Comparison of ENCODE assay signal across 9 cellular contexts in the genomic region with DNA sequence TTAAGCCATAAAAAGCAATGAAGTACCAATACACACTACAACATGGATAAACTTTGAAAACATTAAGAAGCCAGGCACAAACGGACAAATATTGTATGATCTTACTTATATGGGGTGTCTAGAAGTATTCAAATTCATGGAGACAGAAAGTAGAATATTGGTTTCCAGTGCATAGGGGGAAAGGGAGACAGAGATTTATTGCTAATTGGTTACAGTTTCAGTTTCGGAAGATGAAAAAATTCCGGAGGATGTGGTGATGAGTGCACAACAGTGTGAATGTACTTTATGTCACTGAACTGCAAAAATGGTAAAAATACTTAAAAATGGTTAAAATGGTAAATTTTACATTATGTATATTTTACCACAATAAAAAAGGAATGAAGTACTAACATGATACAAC. TPM values are rescaled to one million over a fixed set of nuclear protein-coding genes. Genes with fewer than 3 reads are reported as not detected.
DNase-seq lines count a peak whose midpoint lies in the region; ATAC-seq and TF ChIP-seq lines count a peak whose summit lies in the region.
"Had no signal": no experiment of that assay in that cellular context is flagged by ENCODE, and none has a peak within 500 bp of the region (broad histone marks: within the 10 kb centered on the region; RNA-seq: fewer than 3 reads in every experiment).

No MANE protein-coding gene starts in this region.

- H3K4me1 Mint-ChIP-seq in memory B cell = peaks cover 14% of the 10 kb centered on the region
- H3K4me1 Mint-ChIP-seq in endothelial cell (ENCODE audit: unreplicated experiment) = peaks cover 14% of the 10 kb centered on the region

- H3K27ac Mint-ChIP-seq in memory B cell (peak overlapping the region; percentile 84), endothelial cell (ENCODE audit: unreplicated experiment) (no peak overlapping the region)

- H3K4me3 Mint-ChIP-seq in memory B cell (peak overlapping the region; percentile 37), endothelial cell (ENCODE audit: unreplicated experiment) (no peak overlapping the region)

- H3K36me3 Mint-ChIP-seq in memory B cell (no peaks in the 10 kb centered on the region), endothelial cell (ENCODE audit: low read depth, unreplicated experiment) (no peaks in the 10 kb centered on the region)

- no peaks in the 10 kb centered on the region for H3K27me3 Mint-ChIP-seq in memory B cell
- peaks cover 5% of the 10 kb centered on the region for H3K27me3 Mint-ChIP-seq in endothelial cell (ENCODE audit: unreplicated experiment)

- TF ChIP-seq CTCF in endothelial cell (IDR thresholded peaks at IDR 0.05; ENCODE audit: unreplicated experiment) = no peak

- DNase-seq in memory B cell (ENCODE audit: low spot score in 2 of 2) (peak in 1 of 2 donors; percentile 18), mucosa of gallbladder (ENCODE audit: low spot score) (no peak), endothelial cell (ENCODE audit: low spot score) (no peak)
- DNase-seq: GOT3 had no signal

- ATAC-seq in GM18519 (IDR thresholded peaks at IDR 0.05; ENCODE audit: low FRiP score, unreplicated experiment) (peak; percentile 40), GM21515 (IDR thresholded peaks at IDR 0.05; ENCODE audit: unreplicated experiment) (peak; percentile 63), HG03565 (IDR thresholded peaks at IDR 0.05; ENCODE audit: unreplicated experiment) (peak; percentile 47), memory B cell (ENCODE audit: low read depth) (peak; percentile 71), HG03045 (IDR thresholded peaks at IDR 0.05; ENCODE audit: unreplicated experiment) (no peak)
- ATAC-seq: esophagus mucosa had no signal

- H3K9me3 Mint-ChIP-seq in memory B cell = no peaks in the 10 kb centered on the region
- no peaks in the 10 kb centered on the region for H3K9me3 Mint-ChIP-seq in endothelial cell (ENCODE audit: unreplicated experiment)

RNA-seq across cellular contexts. Expression of gene PRDX4, which starts 5.1 kb away (rescaled TPM):
- 77.5 TPM for total RNA-seq in mucosa of gallbladder
- total RNA-seq in endothelial cell (ENCODE audit: unreplicated experiment) = 74.6 TPM
